ENCODE assay signal across 7 cellular contexts in genomic region chr7:93374345-93374940, GRCh38.
DNase-seq lines count a peak whose midpoint lies in the region; ATAC-seq, FAIRE-seq and TF ChIP-seq lines count a peak whose summit lies in the region.

No MANE protein-coding gene starts in this region.

- H3K4me1 ChIP-seq in kidney (ENCODE audit: control insufficient read depth in 1 of 2, insufficient read depth in 1 of 2, low read depth in 1 of 2, low read length in 2 of 2): no peaks in the 10 kb centered on the region

- ATAC-seq in GM21737 (IDR thresholded peaks at IDR 0.05; ENCODE audit: unreplicated experiment): peak; percentile 66
- no peak for ATAC-seq in stimulated activated naive CD8-positive, alpha-beta T cell treated with anti-CD3 and anti-CD28 coated beads, Interleukin-15, Interleukin-2, amounts not matched to agents 100 U/mL and 50 U/mL, for 24 hours

- DNase-seq in GM12864 (ENCODE audit: low read depth) (no peak), LNCaP clone FGC (ENCODE audit: low read depth) (no peak), WERI-Rb-1 (no peak), kidney (no peak), amniotic stem cell (lab: John Stamatoyannopoulos, UW) (no peak)
- no peak for DNase-seq in stimulated activated naive CD8-positive, alpha-beta T cell treated with anti-CD3 and anti-CD28 coated beads, Interleukin-15, Interleukin-2, amounts not matched to agents 100 U/mL and 50 U/mL, for 24 hours

- H3K4me3 ChIP-seq in GM12864 (ENCODE audit: low read depth, low read length) (no peak overlapping the region), LNCaP clone FGC (ENCODE audit: low read depth, low read length) (no peak overlapping the region), WERI-Rb-1 (ENCODE audit: low read depth, low read length) (no peak overlapping the region), kidney (ENCODE audit: low read length in 2 of 2) (no peak overlapping the region)

- FAIRE-seq in kidney (lab: Jason Lieb, UNC): peak; percentile 82

- no peaks in the 10 kb centered on the region for H3K9me3 ChIP-seq in WERI-Rb-1 (ENCODE audit: severe bottlenecking)
- no peaks in the 10 kb centered on the region for H3K9me3 ChIP-seq in kidney (ENCODE audit: control insufficient read depth in 1 of 2, low read length in 2 of 2)

- H3K27me3 ChIP-seq in WERI-Rb-1 (ENCODE audit: insufficient read depth, low read depth, severe bottlenecking): no peaks in the 10 kb centered on the region

- TF ChIP-seq CTCF in GM12864 (IDR thresholded peaks at IDR 0.05; ENCODE audit: low read depth, low read length, missing control alignments) (peak; percentile 85), LNCaP clone FGC (IDR thresholded peaks at IDR 0.05; ENCODE audit: control insufficient read depth, extremely low read depth, insufficient read depth) (peak; percentile 82), WERI-Rb-1 (IDR thresholded peaks at IDR 0.05; ENCODE audit: low read depth, low read length) (peak; percentile 73), kidney (IDR thresholded peaks at IDR 0.05; ENCODE audit: borderline replicate concordance, extremely low read depth, insufficient read depth) (peak; percentile 44)

- H3K27ac ChIP-seq in WERI-Rb-1 (no peak overlapping the region), kidney (ENCODE audit: low read depth in 2 of 2, low read length in 2 of 2) (no peak overlapping the region)

- intact Hi-C loops in kidney (cut with DNase I): no loop called here

- no peaks in the 10 kb centered on the region for H3K36me3 ChIP-seq in WERI-Rb-1
- no peaks in the 10 kb centered on the region for H3K36me3 ChIP-seq in kidney (ENCODE audit: control insufficient read depth in 1 of 2, insufficient read depth in 2 of 2, low read length in 2 of 2)

- H3K9ac ChIP-seq in kidney (ENCODE audit: low read length in 2 of 2): no peak overlapping the region
